ENCODE assay signal across 17 cellular contexts in the genomic region with DNA sequence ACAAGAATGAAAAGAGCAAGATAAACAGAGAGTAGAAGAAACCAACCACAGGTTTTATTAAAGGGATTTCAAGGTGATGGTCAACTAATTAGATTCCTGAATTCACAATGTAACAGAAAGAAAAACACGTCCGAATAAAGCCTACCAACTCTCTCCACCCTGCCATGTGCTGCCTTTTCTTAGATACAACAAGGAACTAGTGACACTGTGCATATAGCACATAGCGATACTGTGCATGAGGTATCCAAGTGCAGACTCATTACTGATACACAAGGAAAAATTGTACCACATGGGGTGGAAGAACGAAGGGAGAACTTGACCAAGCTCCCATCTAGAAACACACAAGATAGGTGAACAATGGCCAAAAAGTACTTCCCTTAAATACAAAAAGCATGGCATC.
DNase-seq lines count a peak whose midpoint lies in the region; ATAC-seq, FAIRE-seq and TF ChIP-seq lines count a peak whose summit lies in the region.
"Had no signal": no experiment of that assay in that cellular context is flagged by ENCODE, and none has a peak within 500 bp of the region (broad histone marks: within the 10 kb centered on the region; RNA-seq: fewer than 3 reads in every experiment).

No MANE protein-coding gene starts in this region.

- H3K27ac ChIP-seq in astrocyte (ENCODE audit: low read depth, low read length): no peak overlapping the region
- H3K27ac ChIP-seq in mesendoderm (ENCODE audit: low read depth, low read length): no peak overlapping the region
- H3K27ac ChIP-seq in small intestine (ENCODE audit: low read depth in 1 of 2, low read length in 1 of 2): no peak overlapping the region
- H3K27ac ChIP-seq: psoas muscle, RWPE1 had no signal

- WGBS in mesendoderm (ENCODE audit: extremely low coverage, insufficient coverage, low lambda C conversion rate): no CpG with 5 or more reads among the region's 4 CpGs
- WGBS in small intestine, 3 donors: 43 to 57% (median 55%) methylated on average over 4 of the region's 4 CpGs

- H3K4me2 ChIP-seq in astrocyte (ENCODE audit: low read length) (peak overlapping the region; percentile 59), mesendoderm (ENCODE audit: low read length) (no peak overlapping the region)

- H3K4ac ChIP-seq in mesendoderm (ENCODE audit: low read depth, low read length): no peak overlapping the region

- H2BK15ac ChIP-seq in mesendoderm (replicated peaks; ENCODE audit: low read depth): no peak overlapping the region

- no peaks in the 10 kb centered on the region for H3K27me3 ChIP-seq in astrocyte (ENCODE audit: insufficient read depth, low read length)
- no peaks in the 10 kb centered on the region for H3K27me3 ChIP-seq in mesendoderm (ENCODE audit: insufficient read depth, low read length, poor library complexity)
- no peaks in the 10 kb centered on the region for H3K27me3 ChIP-seq in small intestine (ENCODE audit: control insufficient read depth in 2 of 2, insufficient read depth in 2 of 2, low read length in 2 of 2)
- H3K27me3 ChIP-seq: dorsolateral prefrontal cortex had no signal

- H3K4me1 ChIP-seq in astrocyte (ENCODE audit: insufficient read depth, low read length): peaks cover 4% of the 10 kb centered on the region
- peaks cover 6% of the 10 kb centered on the region for H3K4me1 ChIP-seq in mesendoderm (ENCODE audit: control insufficient read depth, low read depth, low read length)
- H3K4me1 ChIP-seq in small intestine (ENCODE audit: control insufficient read depth in 2 of 2, insufficient read depth in 1 of 2, low read depth in 1 of 2, low read length in 1 of 2): no peaks in the 10 kb centered on the region

- H3K36me3 Mint-ChIP-seq in astrocyte (ENCODE audit: low read depth, unreplicated experiment): no peaks in the 10 kb centered on the region
- H3K36me3 Mint-ChIP-seq in activated T-cell treated with anti-CD3 and anti-CD28 coated beads, Interleukin-2, amount 50 U/mL, for 72 hours (ENCODE audit: insufficient read depth in 2 of 2): no peaks in the 10 kb centered on the region

- H2BK5ac ChIP-seq in mesendoderm (ENCODE audit: low read length): no peak overlapping the region

- H3K9me3 ChIP-seq in astrocyte (ENCODE audit: insufficient read depth, low read depth, low read length) (no peaks in the 10 kb centered on the region), small intestine (ENCODE audit: control insufficient read depth, low read depth) (no peaks in the 10 kb centered on the region)
- H3K9me3 ChIP-seq: HAP-1, psoas muscle had no signal

- H3K4me3 Mint-ChIP-seq in astrocyte (ENCODE audit: unreplicated experiment): no peak overlapping the region
- no peak overlapping the region for H3K4me3 Mint-ChIP-seq in activated T-cell treated with anti-CD3 and anti-CD28 coated beads, Interleukin-2, amount 50 U/mL, for 72 hours
- H3K4me3 Mint-ChIP-seq: activated CD8-positive, alpha-beta T cell treated with anti-CD3 and anti-CD28 coated beads for 36 hours had no signal

- peak overlapping the region; percentile 5 for H3K9ac ChIP-seq in astrocyte (ENCODE audit: low read length)
- no peak overlapping the region for H3K9ac ChIP-seq in mesendoderm (ENCODE audit: low read length)

- H3K4me3 ChIP-seq in astrocyte (ENCODE audit: insufficient read depth, low read depth, low read length): no peak overlapping the region
- H3K4me3 ChIP-seq in mesendoderm (ENCODE audit: low read length): no peak overlapping the region
- no peak overlapping the region for H3K4me3 ChIP-seq in small intestine (ENCODE audit: low read depth in 1 of 2, low read length in 2 of 2)
- H3K4me3 ChIP-seq: HAP-1, psoas muscle had no signal

- H3K18ac ChIP-seq in mesendoderm (ENCODE audit: low read length): no peak overlapping the region

- H3K9me3 Mint-ChIP-seq in astrocyte (ENCODE audit: unreplicated experiment): no peaks in the 10 kb centered on the region
- peaks cover 0 to 1% of the 10 kb centered on the region in 2 donors for H3K9me3 Mint-ChIP-seq in activated T-cell treated with anti-CD3 and anti-CD28 coated beads, Interleukin-2, amount 50 U/mL, for 72 hours
- H3K9me3 Mint-ChIP-seq: activated CD8-positive, alpha-beta T cell treated with anti-CD3 and anti-CD28 coated beads for 36 hours had no signal

- FAIRE-seq in astrocyte (lab: Jason Lieb, UNC) (peak; percentile 63), small intestine (lab: Jason Lieb, UNC) (no peak)

- H4K8ac ChIP-seq in mesendoderm (ENCODE audit: low read depth, low read length): no peak overlapping the region

- H3K79me2 ChIP-seq in astrocyte (ENCODE audit: insufficient read depth, low read length) (peaks cover 9% of the 10 kb centered on the region), mesendoderm (ENCODE audit: control insufficient read depth, insufficient read depth, low read length) (peaks cover 5% of the 10 kb centered on the region)

- peak overlapping the region; percentile 64 for H2AK5ac ChIP-seq in mesendoderm (ENCODE audit: low read length)

- peak; percentile 5 for DNase-seq in M059J (ENCODE audit: low read depth)
- DNase-seq in astrocyte (ENCODE audit: low read depth): peak; percentile 11
- DNase-seq in mesendoderm: no peak
- peak; percentile 29 for DNase-seq in small intestine
- DNase-seq in activated T-cell treated with anti-CD3 and anti-CD28 coated beads, Interleukin-2, amount 50 U/mL, for 72 hours: no peak
- no peak for DNase-seq in anterior cingulate cortex (lab: John Stamatoyannopoulos, UW)
- DNase-seq in GM13976 (ENCODE audit: low spot score): no peak
- DNase-seq: activated CD8-positive, alpha-beta T cell treated with anti-CD3 and anti-CD28 coated beads for 36 hours; activated effector memory CD4-positive, alpha-beta T cell treated with Interleukin-2 at 50 U/mL for 16 hours; aorta; dorsolateral prefrontal cortex; KBM-7; NCI-H1436 treated with DMSO at 0.1 percent for 48 hours; psoas muscle had no signal

- peaks cover 31% of the 10 kb centered on the region for H3K4me1 Mint-ChIP-seq in astrocyte (ENCODE audit: low read depth, unreplicated experiment)
- H3K4me1 Mint-ChIP-seq in activated T-cell treated with anti-CD3 and anti-CD28 coated beads, Interleukin-2, amount 50 U/mL, for 72 hours (ENCODE audit: low read depth): no peaks in the 10 kb centered on the region

- H2BK120ac ChIP-seq in mesendoderm (ENCODE audit: low read depth, low read length): no peak overlapping the region

- no peak overlapping the region for H4K5ac ChIP-seq in mesendoderm (ENCODE audit: low read length)

- no peak overlapping the region for H3K23ac ChIP-seq in mesendoderm (ENCODE audit: low read length)

- peaks cover 14% of the 10 kb centered on the region for H4K20me1 ChIP-seq in astrocyte (ENCODE audit: insufficient read depth, low read length)

- H3K27ac Mint-ChIP-seq in astrocyte (ENCODE audit: unreplicated experiment): no peak overlapping the region
- no peak overlapping the region for H3K27ac Mint-ChIP-seq in activated T-cell treated with anti-CD3 and anti-CD28 coated beads, Interleukin-2, amount 50 U/mL, for 72 hours
- H3K27ac Mint-ChIP-seq: activated CD8-positive, alpha-beta T cell treated with anti-CD3 and anti-CD28 coated beads for 36 hours had no signal

- peaks cover 4% of the 10 kb centered on the region for H3K79me1 ChIP-seq in mesendoderm (ENCODE audit: low read length)

- in situ Hi-C loops in GM13976 (cut with MboI; ENCODE audit: low sequenced_read_pairs, unreplicated experiment): no loop called here

- peak overlapping the region; percentile 64 for H3K56ac ChIP-seq in mesendoderm (ENCODE audit: low read length)

- no peaks in the 10 kb centered on the region for H3K27me3 Mint-ChIP-seq in astrocyte (ENCODE audit: low read depth, unreplicated experiment)
- H3K27me3 Mint-ChIP-seq in activated T-cell treated with anti-CD3 and anti-CD28 coated beads, Interleukin-2, amount 50 U/mL, for 72 hours (ENCODE audit: low read depth): no peaks in the 10 kb centered on the region
- H3K27me3 Mint-ChIP-seq: activated CD8-positive, alpha-beta T cell treated with anti-CD3 and anti-CD28 coated beads for 36 hours had no signal

- H3K36me3 ChIP-seq in astrocyte (ENCODE audit: insufficient read depth, low read length): no peaks in the 10 kb centered on the region
- H3K36me3 ChIP-seq in mesendoderm (ENCODE audit: control insufficient read depth, insufficient read depth, low read length): no peaks in the 10 kb centered on the region
- no peaks in the 10 kb centered on the region for H3K36me3 ChIP-seq in small intestine (ENCODE audit: control insufficient read depth in 2 of 2, insufficient read depth in 2 of 2, low read length in 2 of 2)
- H3K36me3 ChIP-seq: HAP-1 had no signal

- TF ChIP-seq CTCF in astrocyte (IDR thresholded peaks at IDR 0.05; ENCODE audit: insufficient read depth, low read depth, low read length): no peak
- TF ChIP-seq CTCF in GM13976 (IDR thresholded peaks at IDR 0.05; ENCODE audit: borderline replicate concordance, control extremely low read depth, extremely low read depth, insufficient read depth, missing control alignments): no peak

- no peak for ATAC-seq in activated T-cell treated with anti-CD3 and anti-CD28 coated beads, Interleukin-2, amount 50 U/mL, for 72 hours (replicated peaks in 1 of 2)
- no peak for ATAC-seq in HG03159 (IDR thresholded peaks at IDR 0.05; ENCODE audit: unreplicated experiment)
- ATAC-seq: activated CD8-positive, alpha-beta T cell treated with anti-CD3 and anti-CD28 coated beads for 36 hours; psoas muscle had no signal

- no peak overlapping the region for H2AFZ ChIP-seq in astrocyte (ENCODE audit: low read depth, low read length)

Comparison
In these comparisons a context has a peak if more than half of its experiments do, and no peak if none do; other contexts are left out.
1. DNase-seq: peak in M059J (single experiment), astrocyte (single experiment) and small intestine (single experiment); none in mesendoderm (single experiment), activated T-cell treated with anti-CD3 and anti-CD28 coated beads, Interleukin-2, amount 50 U/mL, for 72 hours (0 of 2), anterior cingulate cortex (0 of 58) and GM13976 (single experiment).